ENCODE assay signal across 22 cellular contexts in genomic region chr16:27677300-27677699, GRCh38.
DNase-seq lines count a peak whose midpoint lies in the region; ATAC-seq, FAIRE-seq and TF ChIP-seq lines count a peak whose summit lies in the region.
"Had no signal": no experiment of that assay in that cellular context is flagged by ENCODE, and none has a peak within 500 bp of the region (broad histone marks: within the 10 kb centered on the region; RNA-seq: fewer than 3 reads in every experiment).

No MANE protein-coding gene starts in this region.

- H3K36me3 ChIP-seq in tibial artery = peaks cover 17 to 48% (median 47%) of the 10 kb centered on the region in 3 donors

- H3K4me1 ChIP-seq in tibial artery = peaks cover 0 to 6% (median 0%) of the 10 kb centered on the region in 4 donors

- intact Hi-C loops in tibial artery (cut with DNase I; ENCODE audit: low total_unique reads) (no loop called here), natural killer cell (cut with micrococcal nuclease) (no loop called here)

- H3K36me3 Mint-ChIP-seq in progenitor cell of endocrine pancreas (ENCODE audit: insufficient read depth) = peaks cover 35% of the 10 kb centered on the region
- H3K36me3 Mint-ChIP-seq in natural killer cell = peaks cover 6% of the 10 kb centered on the region

- no peak overlapping the region for H3K4me3 ChIP-seq in tibial artery

- no peak for TF ChIP-seq CTCF in progenitor cell of endocrine pancreas (IDR thresholded peaks at IDR 0.05; ENCODE audit: unreplicated experiment)
- TF ChIP-seq CTCF in tibial artery (IDR thresholded peaks at IDR 0.05) = no peak
- TF ChIP-seq CTCF in natural killer cell (IDR thresholded peaks at IDR 0.05) = no peak

- no peaks in the 10 kb centered on the region for H3K27me3 ChIP-seq in tibial artery

- no peak for ATAC-seq in natural killer cell
- ATAC-seq: left colon, sciatic nerve had no signal

- H3K4me1 Mint-ChIP-seq in progenitor cell of endocrine pancreas (ENCODE audit: low read depth) = peaks cover 8% of the 10 kb centered on the region
- no peaks in the 10 kb centered on the region for H3K4me1 Mint-ChIP-seq in natural killer cell

- no peaks in the 10 kb centered on the region for H3K27me3 Mint-ChIP-seq in progenitor cell of endocrine pancreas
- no peaks in the 10 kb centered on the region for H3K27me3 Mint-ChIP-seq in natural killer cell (ENCODE audit: low read depth in 2 of 2)

- H3K27ac Mint-ChIP-seq in progenitor cell of endocrine pancreas = peak overlapping the region; percentile 56
- H3K27ac Mint-ChIP-seq in natural killer cell = no peak overlapping the region

- DNase-seq in ELR (ENCODE audit: low read depth) (peak; percentile 9), RCC 7860 (ENCODE audit: low spot score) (peak; percentile 62), glomerular visceral epithelial cell (ENCODE audit: extremely low spot score) (peak; percentile 59), progenitor cell of endocrine pancreas (ENCODE audit: low spot score, unreplicated experiment) (no peak), tibial artery (no peak), GM12892 (ENCODE audit: insufficient read length) (no peak), natural killer cell (no peak)
- no peak for DNase-seq in stimulated activated CD4-positive, alpha-beta T cell treated with anti-CD3 and anti-CD28 coated beads, Interleukin-12 subunit alpha, Interleukin-12 subunit beta, amount 100 ng/mL, for 4 hours
- DNase-seq: activated T-cell treated with anti-CD3 and anti-CD28 coated beads for 4 hours; amniotic stem cell; cerebellar nuclear complex; Kasumi-1; left colon; NCI-H1436 treated with DMSO at 0.1 percent for 48 hours; NCI-H345; NK-92 treated with Interleukin-12 subunit alpha and Interleukin-12 subunit beta, amount 100 ng/mL, for 24 hours; nucleus accumbens; T-helper 1 cell had no signal

- TF ChIP-seq POLR2A in GM12892 (IDR thresholded peaks at IDR 0.05; ENCODE audit: low read depth, low read length) = no peak

- no peaks in the 10 kb centered on the region for H3K9me3 ChIP-seq in tibial artery

- peak; percentile 75 for FAIRE-seq in RCC 7860 (lab: Jason Lieb, UNC)
- FAIRE-seq in GM12892 (lab: Jason Lieb, UNC) = no peak
- FAIRE-seq: D721Med, GM12891, urothelium cell line had no signal

- H3K9me3 Mint-ChIP-seq in progenitor cell of endocrine pancreas (ENCODE audit: low read depth) (peaks cover 7% of the 10 kb centered on the region), natural killer cell (no peaks in the 10 kb centered on the region)

- no peak overlapping the region for H3K27ac ChIP-seq in tibial artery

- H3K4me3 Mint-ChIP-seq in progenitor cell of endocrine pancreas (ENCODE audit: low read depth) = no peak overlapping the region
- H3K4me3 Mint-ChIP-seq in natural killer cell = no peak overlapping the region

Comparison
In these comparisons a context has a peak if more than half of its experiments do, and no peak if none do; other contexts are left out.
1. DNase-seq: peak in ELR (single experiment), RCC 7860 (single experiment) and glomerular visceral epithelial cell (single experiment); none in progenitor cell of endocrine pancreas (single experiment), tibial artery (0 of 2), GM12892 (single experiment), natural killer cell (single experiment) and stimulated activated CD4-positive, alpha-beta T cell treated with anti-CD3 and anti-CD28 coated beads, Interleukin-12 subunit alpha, Interleukin-12 subunit beta, amount 100 ng/mL, for 4 hours (single experiment).